27 cellular contexts compared by ENCODE assay signal in genomic region chr19:49701271-49701786, GRCh38. TPM values are rescaled to one million over a fixed set of nuclear protein-coding genes. Genes with fewer than 3 reads are reported as not detected.
A peak's percentile ranks its signal among the peaks of the same experiment; 100 is the strongest.
DNase-seq lines count a peak whose midpoint lies in the region; ATAC-seq, FAIRE-seq and TF ChIP-seq lines count a peak whose summit lies in the region.
"Had no signal": no experiment of that assay in that cellular context is flagged by ENCODE, and none has a peak within 500 bp of the region (broad histone marks: within the 10 kb centered on the region; RNA-seq: fewer than 3 reads in every experiment).

No MANE protein-coding gene starts in this region.

- in situ Hi-C loops in K562 (cut with MboI), result no loop called here

- no peak for TF ChIP-seq EP300 in K562 (IDR thresholded peaks at IDR 0.05; ENCODE audit: low read length)

- H3K36me3 ChIP-seq in H7 (replicated peaks; ENCODE audit: control insufficient read depth, insufficient read depth, low read length), result peaks cover 8% of the 10 kb centered on the region
- H3K36me3 ChIP-seq in K562 (ENCODE audit: control insufficient read depth, insufficient read depth, low read length), result no peaks in the 10 kb centered on the region
- H3K36me3 ChIP-seq in spleen, result peaks cover 0 to 4% (median 0%) of the 10 kb centered on the region in 6 donors
- H3K36me3 ChIP-seq in adrenal gland (replicated peaks in 1 of 2), result no peaks in the 10 kb centered on the region
- H3K36me3 ChIP-seq: lower lobe of right lung, pancreas had no signal

- H3K27me3 ChIP-seq in H7 (ENCODE audit: control insufficient read depth, insufficient read depth, low read length) (no peaks in the 10 kb centered on the region), K562 (ENCODE audit: control insufficient read depth in 2 of 2, insufficient read depth in 2 of 2, low read length in 2 of 2) (no peaks in the 10 kb centered on the region), spleen (replicated peaks in 1 of 7) (peaks cover 0 to 17% (median 0%) of the 10 kb centered on the region in 7 donors), adrenal gland (no peaks in the 10 kb centered on the region)
- H3K27me3 ChIP-seq: pancreas had no signal

- intact Hi-C loops in K562 (cut with micrococcal nuclease), result no loop called here
- intact Hi-C loops in spleen (cut with DNase I; ENCODE audit: low total_unique reads), result no loop called here
- intact Hi-C loops in adrenal gland (cut with DNase I), result no loop called here

- H3K9ac ChIP-seq in K562 (ENCODE audit: insufficient read depth in 1 of 2, low read depth in 2 of 2, low read length in 2 of 2), result peak overlapping the region; percentile 33 to 52; a peak in 1 of 4 replicates

- TF ChIP-seq RAD21 in K562 (CRISPR knock-in tag; conservative IDR thresholded peaks at IDR 0.05 in 1 of 2, IDR thresholded peaks at IDR 0.05 in 1 of 2), result no peak

- CTCF ChIA-PET in K562 (lab: Yijun Ruan, JAX; ENCODE audit: low intra/inter-chr PET ratio), result interaction anchor here (0.6 kb wide), 1 partner anchor 17 kb away, joined by 3 read pairs; no protein-coding TSS in a partner anchor

- H3K27ac ChIP-seq in K562 (ENCODE audit: extremely low read depth, low read depth, low read length), result no peak overlapping the region
- H3K27ac ChIP-seq in spleen, result no peak overlapping the region
- H3K27ac ChIP-seq in adrenal gland, result no peak overlapping the region
- H3K27ac ChIP-seq: body of pancreas, lower lobe of right lung, pancreas, RWPE1 had no signal

- DNase-seq in NCI-H748 (lab: John Stamatoyannopoulos, UW; ENCODE audit: unreplicated experiment) (peak; percentile 35), NCI-H748 treated with DMSO at 0.1 percent for 48 hours (lab: John Stamatoyannopoulos, UW) (no peak), H7 (peak; percentile 35), K562 (ENCODE audit: extremely low read depth in 1 of 4, low spot score in 3 of 4) (peak in 2 of 4 experiments; percentile 54 to 57), NCI-H2029 (lab: John Stamatoyannopoulos, UW) (no peak), spleen (no peak), adrenal gland (no peak)
- DNase-seq in stimulated activated CD8-positive, alpha-beta memory T cell treated with anti-CD3 and anti-CD28 coated beads, Interleukin-4, amount 100 ng/mL, for 48 hours, result peak; percentile 26
- DNase-seq: 8988T; activated CD4-positive, CD25-positive, alpha-beta regulatory T cell treated with anti-CD3 and anti-CD28 coated beads, Interleukin-2, amount 50 U/mL, for 72 hours; activated CD8-positive, alpha-beta T cell treated with anti-CD3 and anti-CD28 coated beads for 36 hours; activated effector memory CD4-positive, alpha-beta T cell treated with anti-CD3 and anti-CD28 coated beads, Interleukin-2, amount 50 U/mL, for 16 hours; body of pancreas; CD4-positive, CD25-positive, alpha-beta regulatory T cell; DMS 273 treated with DMSO at 0.1 percent for 48 hours; glutamatergic neuron; IMR-90; lower lobe of right lung; natural killer cell; NCI-H1092; NCI-H1694 treated with DMSO at 0.1 percent for 48 hours; NCI-H526 treated with DMSO at 0.1 percent for 48 hours; pancreas; stimulated activated CD4-positive, alpha-beta T cell treated with anti-CD3 and anti-CD28 coated beads, Interleukin-4, amount 100 ng/mL, for 1 hour; stimulated activated naive B cell treated with anti-CD40 and anti-IgM and Interleukin-4, amounts not matched to agents 10 μg/mL and 1 μg/mL and 100 μg/mL, for 72 hours had no signal

- peak; percentile 16 for ATAC-seq in K562
- ATAC-seq: activated CD8-positive, alpha-beta T cell treated with anti-CD3 and anti-CD28 coated beads for 36 hours; body of pancreas; pancreas had no signal

- no peak for FAIRE-seq in K562 (lab: Jason Lieb, UNC)
- FAIRE-seq: keratinocyte had no signal

- H3K9me3 ChIP-seq in K562 (replicated peaks; ENCODE audit: control insufficient read depth, insufficient read depth, low read depth, low read length) (no peaks in the 10 kb centered on the region), spleen (no peaks in the 10 kb centered on the region), adrenal gland (replicated peaks in 1 of 3) (no peaks in the 10 kb centered on the region)
- H3K9me3 ChIP-seq: body of pancreas, lower lobe of right lung, pancreas had no signal

- TF ChIP-seq CTCF in K562 (IDR thresholded peaks at IDR 0.05 in 2 of 3, conservative IDR thresholded peaks at IDR 0.05 in 1 of 3; ENCODE audit: insufficient read depth in 2 of 3, low read depth in 1 of 3, low read length in 3 of 3) (no peak), spleen (IDR thresholded peaks at IDR 0.05 in 8 of 11, conservative IDR thresholded peaks at IDR 0.05 in 3 of 11) (no peak), adrenal gland (IDR thresholded peaks at IDR 0.05) (no peak)

- H2AFZ ChIP-seq in K562 (ENCODE audit: low read depth, low read length), result peak overlapping the region; percentile 94

- peaks cover 10 to 23% of the 10 kb centered on the region in 2 experiments; a peak in 4 of 5 replicates for H3K4me1 ChIP-seq in K562 (replicated peaks in 1 of 2; ENCODE audit: control insufficient read depth in 2 of 2, insufficient read depth in 2 of 2, low read length in 2 of 2)
- H3K4me1 ChIP-seq in spleen, result no peaks in the 10 kb centered on the region
- no peaks in the 10 kb centered on the region for H3K4me1 ChIP-seq in adrenal gland (replicated peaks in 1 of 2)
- H3K4me1 ChIP-seq: body of pancreas, lower lobe of right lung, pancreas had no signal

- POLR2A ChIA-PET in K562 (lab: Yijun Ruan, JAX), result interaction anchor here (1.6 kb wide), 1 partner anchor 15 kb away, joined by 5 read pairs; no protein-coding TSS in a partner anchor

- no TSS peak for BruUV-seq in K562 (replicated peaks; lab: Mats Ljungman, UMichigan)

- H4K20me1 ChIP-seq in K562 (replicated peaks; ENCODE audit: control insufficient read depth, insufficient read depth, low read length), result no peaks in the 10 kb centered on the region

- WGBS in K562 (ENCODE audit: insufficient coverage, low coverage, missing lambda C conversion rate), result 93% methylated on average over 18 of the region's 40 CpGs
- WGBS in spleen, 5 donors, result 57 to 82% (median 73%) methylated on average over 22 to 40 of the region's 40 CpGs
- 37 to 72% (median 63%) methylated on average over 20 to 40 of the region's 40 CpGs for WGBS in adrenal gland, 4 donors

- H3K4me3 ChIP-seq in H7 (ENCODE audit: insufficient read depth, low read depth, low read length) (no peak overlapping the region), K562 (no peak overlapping the region), spleen (no peak overlapping the region), adrenal gland (no peak overlapping the region)
- H3K4me3 ChIP-seq: body of pancreas, lower lobe of right lung, pancreas had no signal

- TF ChIP-seq POLR2A in K562 (conservative IDR thresholded peaks at IDR 0.05), result no peak
- no peak for TF ChIP-seq POLR2A in spleen (IDR thresholded peaks at IDR 0.05)
- TF ChIP-seq POLR2A in adrenal gland (IDR thresholded peaks at IDR 0.05), result no peak

- no peaks in the 10 kb centered on the region for H3K9me1 ChIP-seq in K562 (ENCODE audit: control insufficient read depth, insufficient read depth, low read length)

- H3K4me2 ChIP-seq in K562 (ENCODE audit: insufficient read depth, low read length), result no peak overlapping the region

- H3K79me2 ChIP-seq in K562 (ENCODE audit: control insufficient read depth, insufficient read depth, low read length), result no peaks in the 10 kb centered on the region

RNA-seq across cellular contexts. Expression of gene CPT1C, which starts 10.4 kb away (rescaled TPM):
- total RNA-seq in H7 (2014; rRNA removed; shearing (Covaris generic)), result 25.8 and 28.9 TPM in 2 replicates
- 2.6 and 5.2 TPM in 2 replicates for total RNA-seq in K562 (2011; cell fraction: chromatin; rRNA removed; ENCODE audit: low replicate concordance)
- 3.6 and 3.7 TPM in 2 replicates for total RNA-seq in K562 (2011; cell fraction: nucleolus; rRNA removed)
- 1.8 and 3.9 TPM in 2 replicates for total RNA-seq in K562 (2011; cell fraction: nucleoplasm; rRNA removed)
- total RNA-seq in K562 (2014; rRNA removed), result 2.5 and 2.7 TPM in 2 replicates
- 1.9 and 3.0 TPM in 2 replicates for total RNA-seq in K562 (2014; rRNA removed; fragmentation: Illumina TruSeq; extraction: Trizol)
- total RNA-seq in K562 (2015; rRNA removed; fragmentation: Illumina TruSeq; extraction: Trizol), result 2.1 and 2.8 TPM in 2 replicates
- total RNA-seq in K562 (2021), result 3.1 and 4.4 TPM in 2 replicates
- polyA plus RNA-seq in K562 (2011; rRNA removed), result 1.9 and 3.6 TPM in 2 replicates
- polyA plus RNA-seq in K562 (2011; cell fraction: cytosol; rRNA removed), result 4.7 and 7.4 TPM in 2 replicates
- 3.6 and 4.2 TPM in 2 replicates for polyA plus RNA-seq in K562 (2011; cell fraction: nucleus; rRNA removed)
- 5.1 and 6.1 TPM in 2 replicates for polyA plus RNA-seq in K562 (2012)
- 4.8 and 5.1 TPM in 2 replicates for polyA plus RNA-seq in K562 (2014; fragmentation: Illumina TruSeq; extraction: Trizol)
- 10 to 100 TPM; 11.5 to 12.3 TPM for polyA plus RNA-seq in K562 (2014; fragmentation: Nextera tagmentation; extraction: Ambion mirVana)
- 2.1 and 4.0 TPM in 2 replicates for polyA plus RNA-seq in K562 (2014; rRNA removed)
- polyA minus RNA-seq in K562 (2011; rRNA and poly(A)+ RNA removed), result 0.53 and 0.96 TPM in 2 replicates
- not detected in 2 replicates for polyA minus RNA-seq in K562 (2011; cell fraction: cytosol; rRNA and poly(A)+ RNA removed)
- 0.27 and 2.1 TPM in 2 replicates for polyA minus RNA-seq in K562 (2011; cell fraction: nucleus; rRNA and poly(A)+ RNA removed)
- total RNA-seq in spleen, result 10 to 100 TPM in 5 of 7 donors, 1 to 10 TPM in 2; 6.8 to 17.0 (median 16.4) TPM
- polyA plus RNA-seq in spleen, result 10 to 100 TPM in 2 of 3 donors, 1 to 10 TPM in 1; 5.2 to 15.7 (median 11.8) TPM
- total RNA-seq in adrenal gland, result 1 to 10 TPM in 7 of 8 donors, not detected in 1; 2.4 to 9.4 (median 5.9) TPM
- 10 to 100 TPM in 2 of 3 donors, 1 to 10 TPM in 1; 5.8 to 55.7 (median 14.1) TPM for polyA plus RNA-seq in adrenal gland

RNA-seq across cellular contexts. Expression of gene ADM5, which starts 11.9 kb away (rescaled TPM):
- 1.4 and 1.8 TPM in 2 replicates for total RNA-seq in H7 (2014; rRNA removed; shearing (Covaris generic))
- total RNA-seq in K562 (2011; cell fraction: chromatin; rRNA removed; ENCODE audit: low replicate concordance), result 13.0 and 50.8 TPM in 2 replicates
- 29.6 and 33.4 TPM in 2 replicates for total RNA-seq in K562 (2011; cell fraction: nucleolus; rRNA removed)
- 21.0 and 23.9 TPM in 2 replicates for total RNA-seq in K562 (2011; cell fraction: nucleoplasm; rRNA removed)
- total RNA-seq in K562 (2014; rRNA removed), result 2.4 and 2.7 TPM in 2 replicates
- 0.32 and 0.47 TPM in 2 replicates for total RNA-seq in K562 (2014; rRNA removed; fragmentation: Illumina TruSeq; extraction: Trizol)
- 1.9 and 2.4 TPM in 2 replicates for total RNA-seq in K562 (2015; rRNA removed; fragmentation: Illumina TruSeq; extraction: Trizol)
- 5.4 and 7.0 TPM in 2 replicates for total RNA-seq in K562 (2021)
- polyA plus RNA-seq in K562 (2011; rRNA removed), result 1.3 and 2.2 TPM in 2 replicates
- polyA plus RNA-seq in K562 (2011; cell fraction: cytosol; rRNA removed), result 1.8 and 4.7 TPM in 2 replicates
- 24.4 and 55.5 TPM in 2 replicates for polyA plus RNA-seq in K562 (2011; cell fraction: nucleus; rRNA removed)
- polyA plus RNA-seq in K562 (2012), result 3.6 and 4.4 TPM in 2 replicates
- polyA plus RNA-seq in K562 (2014; fragmentation: Illumina TruSeq; extraction: Trizol), result 2.1 and 2.7 TPM in 2 replicates
- under 1 TPM in 1 of 2 experiments, not detected in 1; 0.13 TPM for polyA plus RNA-seq in K562 (2014; fragmentation: Nextera tagmentation; extraction: Ambion mirVana)
- 5.7 and 8.4 TPM in 2 replicates for polyA plus RNA-seq in K562 (2014; rRNA removed)
- polyA minus RNA-seq in K562 (2011; rRNA and poly(A)+ RNA removed), result 0.15 and 0.60 TPM in 2 replicates
- polyA minus RNA-seq in K562 (2011; cell fraction: cytosol; rRNA and poly(A)+ RNA removed), result 1.0 and 1.3 TPM in 2 replicates
- 6.1 and 6.9 TPM in 2 replicates for polyA minus RNA-seq in K562 (2011; cell fraction: nucleus; rRNA and poly(A)+ RNA removed)
- 10 to 100 TPM in 1 of 7 donors, 1 to 10 TPM in 6; 1.4 to 14.2 (median 5.0) TPM for total RNA-seq in spleen
- 1 to 10 TPM; 1.5 to 3.6 (median 3.5) TPM for polyA plus RNA-seq in spleen
- 1 to 10 TPM in 1 of 8 donors, under 1 TPM in 7; 0.18 to 1.2 (median 0.50) TPM for total RNA-seq in adrenal gland
- polyA plus RNA-seq in adrenal gland, result 1 to 10 TPM in 2 of 3 donors, not detected in 1; 1.9 to 2.0 TPM

RNA-seq across cellular contexts. Expression of gene PRMT1, which starts 24.3 kb away (rescaled TPM):
- 690 and 848 TPM in 2 replicates for total RNA-seq in H7 (2014; rRNA removed; shearing (Covaris generic))
- 329 and 693 TPM in 2 replicates for total RNA-seq in K562 (2011; cell fraction: chromatin; rRNA removed; ENCODE audit: low replicate concordance)
- total RNA-seq in K562 (2011; cell fraction: nucleolus; rRNA removed), result 420 and 469 TPM in 2 replicates
- total RNA-seq in K562 (2011; cell fraction: nucleoplasm; rRNA removed), result 336 and 338 TPM in 2 replicates
- total RNA-seq in K562 (2014; rRNA removed) (371 and 483 TPM in 2 replicates), K562 (2014; rRNA removed; fragmentation: Illumina TruSeq; extraction: Trizol) (132 and 169 TPM in 2 replicates), K562 (2015; rRNA removed; fragmentation: Illumina TruSeq; extraction: Trizol) (326 and 337 TPM in 2 replicates), K562 (2021) (324 and 326 TPM in 2 replicates), spleen (100 to 1,000 TPM; 108 to 136 (median 115) TPM), adrenal gland (100 to 1,000 TPM in 7 of 8 donors, 10 to 100 TPM in 1; 80.4 to 262 (median 159) TPM)
- polyA plus RNA-seq in K562 (2011; rRNA removed) (407 and 436 TPM in 2 replicates), K562 (2014; fragmentation: Illumina TruSeq; extraction: Trizol) (446 and 465 TPM in 2 replicates), K562 (2014; fragmentation: Nextera tagmentation; extraction: Ambion mirVana) (10 to 100 TPM; 13.3 to 74.0 TPM), K562 (2014; rRNA removed) (464 and 510 TPM in 2 replicates), spleen (100 to 1,000 TPM; 114 to 175 (median 134) TPM), adrenal gland (100 to 1,000 TPM; 158 to 198 (median 179) TPM)
- 562 and 863 TPM in 2 replicates for polyA plus RNA-seq in K562 (2011; cell fraction: cytosol; rRNA removed)
- 575 and 667 TPM in 2 replicates for polyA plus RNA-seq in K562 (2011; cell fraction: nucleus; rRNA removed)
- polyA plus RNA-seq in K562 (2012), result 194 and 423 TPM in 2 replicates
- polyA minus RNA-seq in K562 (2011; rRNA and poly(A)+ RNA removed), result 337 and 429 TPM in 2 replicates
- 187 and 188 TPM in 2 replicates for polyA minus RNA-seq in K562 (2011; cell fraction: cytosol; rRNA and poly(A)+ RNA removed)
- 171 and 244 TPM in 2 replicates for polyA minus RNA-seq in K562 (2011; cell fraction: nucleus; rRNA and poly(A)+ RNA removed)

RNA-seq across cellular contexts. Expression of gene BCL2L12, which starts 35.6 kb away (rescaled TPM):
- 34.3 and 42.5 TPM in 2 replicates for total RNA-seq in H7 (2014; rRNA removed; shearing (Covaris generic))
- total RNA-seq in K562 (2011; cell fraction: chromatin; rRNA removed; ENCODE audit: low replicate concordance), result 31.5 and 83.3 TPM in 2 replicates
- total RNA-seq in K562 (2011; cell fraction: nucleolus; rRNA removed), result 79.4 and 85.7 TPM in 2 replicates
- 47.0 and 50.7 TPM in 2 replicates for total RNA-seq in K562 (2011; cell fraction: nucleoplasm; rRNA removed)
- total RNA-seq in K562 (2014; rRNA removed), result 128 and 169 TPM in 2 replicates
- total RNA-seq in K562 (2014; rRNA removed; fragmentation: Illumina TruSeq; extraction: Trizol), result 17.0 and 18.8 TPM in 2 replicates
- 26.5 and 29.4 TPM in 2 replicates for total RNA-seq in K562 (2015; rRNA removed; fragmentation: Illumina TruSeq; extraction: Trizol)
- total RNA-seq in K562 (2021), result 183 and 185 TPM in 2 replicates
- 81.2 and 95.3 TPM in 2 replicates for polyA plus RNA-seq in K562 (2011; rRNA removed)
- polyA plus RNA-seq in K562 (2011; cell fraction: cytosol; rRNA removed), result 132 and 350 TPM in 2 replicates
- 132 and 212 TPM in 2 replicates for polyA plus RNA-seq in K562 (2011; cell fraction: nucleus; rRNA removed)
- 164 and 177 TPM in 2 replicates for polyA plus RNA-seq in K562 (2012)
- polyA plus RNA-seq in K562 (2014; fragmentation: Illumina TruSeq; extraction: Trizol), result 85.6 and 184 TPM in 2 replicates
- polyA plus RNA-seq in K562 (2014; fragmentation: Nextera tagmentation; extraction: Ambion mirVana), result 1 to 10 TPM; 7.4 to 7.5 TPM
- 263 and 282 TPM in 2 replicates for polyA plus RNA-seq in K562 (2014; rRNA removed)
- polyA minus RNA-seq in K562 (2011; rRNA and poly(A)+ RNA removed), result 8.8 and 10.7 TPM in 2 replicates
- 29.2 and 36.0 TPM in 2 replicates for polyA minus RNA-seq in K562 (2011; cell fraction: cytosol; rRNA and poly(A)+ RNA removed)
- 22.6 and 24.0 TPM in 2 replicates for polyA minus RNA-seq in K562 (2011; cell fraction: nucleus; rRNA and poly(A)+ RNA removed)
- total RNA-seq in spleen, result 10 to 100 TPM in 6 of 7 donors, 1 to 10 TPM in 1; 7.8 to 26.6 (median 16.3) TPM
- 10 to 100 TPM; 26.5 to 36.7 (median 30.1) TPM for polyA plus RNA-seq in spleen
- total RNA-seq in adrenal gland, result 10 to 100 TPM in 4 of 8 donors, 1 to 10 TPM in 4; 3.3 to 16.3 (median 9.9) TPM
- polyA plus RNA-seq in adrenal gland, result 10 to 100 TPM in 2 of 3 donors, 1 to 10 TPM in 1; 3.5 to 15.4 (median 13.9) TPM

RNA-seq across cellular contexts. Expression of gene IRF3, which starts 35.7 kb away (rescaled TPM):
- 107 and 108 TPM in 2 replicates for total RNA-seq in H7 (2014; rRNA removed; shearing (Covaris generic))
- total RNA-seq in K562 (2011; cell fraction: chromatin; rRNA removed; ENCODE audit: low replicate concordance), result 63.4 and 152 TPM in 2 replicates
- 90.7 and 93.9 TPM in 2 replicates for total RNA-seq in K562 (2011; cell fraction: nucleolus; rRNA removed)
- total RNA-seq in K562 (2011; cell fraction: nucleoplasm; rRNA removed), result 78.8 and 106 TPM in 2 replicates
- 113 and 160 TPM in 2 replicates for total RNA-seq in K562 (2014; rRNA removed)
- total RNA-seq in K562 (2014; rRNA removed; fragmentation: Illumina TruSeq; extraction: Trizol), result 28.5 and 40.9 TPM in 2 replicates
- 64.0 and 65.4 TPM in 2 replicates for total RNA-seq in K562 (2015; rRNA removed; fragmentation: Illumina TruSeq; extraction: Trizol)
- total RNA-seq in K562 (2021), result 125 and 132 TPM in 2 replicates
- polyA plus RNA-seq in K562 (2011; rRNA removed), result 54.5 and 66.4 TPM in 2 replicates
- polyA plus RNA-seq in K562 (2011; cell fraction: cytosol; rRNA removed), result 56.8 and 134 TPM in 2 replicates
- 106 and 215 TPM in 2 replicates for polyA plus RNA-seq in K562 (2011; cell fraction: nucleus; rRNA removed)
- polyA plus RNA-seq in K562 (2012), result 119 and 139 TPM in 2 replicates
- 118 and 119 TPM in 2 replicates for polyA plus RNA-seq in K562 (2014; fragmentation: Illumina TruSeq; extraction: Trizol)
- polyA plus RNA-seq in K562 (2014; fragmentation: Nextera tagmentation; extraction: Ambion mirVana), result 10 to 100 TPM in 1 of 2 experiments, 1 to 10 TPM in 1; 7.5 to 11.6 TPM
- polyA plus RNA-seq in K562 (2014; rRNA removed), result 118 and 145 TPM in 2 replicates
- 11.1 and 16.9 TPM in 2 replicates for polyA minus RNA-seq in K562 (2011; rRNA and poly(A)+ RNA removed)
- 36.4 and 44.4 TPM in 2 replicates for polyA minus RNA-seq in K562 (2011; cell fraction: cytosol; rRNA and poly(A)+ RNA removed)
- 13.9 and 17.5 TPM in 2 replicates for polyA minus RNA-seq in K562 (2011; cell fraction: nucleus; rRNA and poly(A)+ RNA removed)
- total RNA-seq in spleen, result 100 to 1,000 TPM in 4 of 7 donors, 10 to 100 TPM in 3; 87.9 to 150 (median 127) TPM
- 100 to 1,000 TPM; 127 to 294 (median 276) TPM for polyA plus RNA-seq in spleen
- 100 to 1,000 TPM in 2 of 8 donors, 10 to 100 TPM in 6; 33.7 to 108 (median 64.4) TPM for total RNA-seq in adrenal gland
- 100 to 1,000 TPM in 2 of 3 donors, 10 to 100 TPM in 1; 23.2 to 328 (median 159) TPM for polyA plus RNA-seq in adrenal gland

Comparison
In these comparisons a context has a peak if more than half of its experiments do, and no peak if none do; other contexts are left out.
1. DNase-seq: peak in NCI-H748 (single experiment), H7 (single experiment) and stimulated activated CD8-positive, alpha-beta memory T cell treated with anti-CD3 and anti-CD28 coated beads, Interleukin-4, amount 100 ng/mL, for 48 hours (single experiment); none in NCI-H748 treated with DMSO at 0.1 percent for 48 hours (single experiment), NCI-H2029 (single experiment), spleen (single experiment) and adrenal gland (0 of 7).